In genomic region chr6:164436976-164437375, GRCh38 we compare ENCODE assay signal across 27 cellular contexts.
"Had no signal": no experiment of that assay in that cellular context is flagged by ENCODE, and none has a peak within 500 bp of the region (broad histone marks: within the 10 kb centered on the region; RNA-seq: fewer than 3 reads in every experiment).

No MANE protein-coding gene starts in this region.

- H3K36me3 Mint-ChIP-seq: naive thymus-derived CD4-positive, alpha-beta T cell had no signal

- H3K4me1 Mint-ChIP-seq: endodermal cell; naive thymus-derived CD4-positive, alpha-beta T cell had no signal

- ATAC-seq: effector memory CD8-positive, alpha-beta T cell; esophagus mucosa; gastrocnemius medialis; heart right ventricle; left cardiac atrium; left lung; left ventricle myocardium superior; lower lobe of right lung; naive thymus-derived CD4-positive, alpha-beta T cell had no signal

- H3K9me3 ChIP-seq: colonic mucosa, esophagus squamous epithelium, gastrocnemius medialis, lower lobe of right lung had no signal

- H3K27me3 ChIP-seq: colonic mucosa, esophagus squamous epithelium, gastrocnemius medialis, heart right ventricle, left lung had no signal

- H3K4me1 ChIP-seq: colonic mucosa, esophagus squamous epithelium, gastrocnemius medialis, heart right ventricle, left lung, lower lobe of right lung had no signal

- H3K4me3 ChIP-seq: colonic mucosa, esophagus squamous epithelium, gastrocnemius medialis, heart right ventricle, left lung, lower lobe of right lung had no signal

- FAIRE-seq: endometrium, islet of Langerhans, keratinocyte had no signal

- H3K27me3 Mint-ChIP-seq: dendritic cell treated with granulocyte-macrophage colony-stimulating factor and Interleukin-4, amounts not matched to agents 40 ng/mL and 50 ng/mL, for 4 days; effector memory CD8-positive, alpha-beta T cell; naive thymus-derived CD4-positive, alpha-beta T cell had no signal

- H3K9me3 Mint-ChIP-seq: endodermal cell had no signal

- H3K36me3 ChIP-seq: colonic mucosa, esophagus squamous epithelium, gastrocnemius medialis, heart right ventricle, left lung, lower lobe of right lung had no signal

- H3K27ac ChIP-seq: colonic mucosa, epithelial cell of prostate, esophagus squamous epithelium, gastrocnemius medialis, heart right ventricle, left lung, lower lobe of right lung had no signal

- DNase-seq: colonic mucosa; cortex of kidney; effector CD8-positive, alpha-beta T cell; effector memory CD8-positive, alpha-beta T cell; endodermal cell; erythroblast; esophagus squamous epithelium; foreskin fibroblast; foreskin melanocyte; gastrocnemius medialis; glutamatergic neuron; head of caudate nucleus; heart right ventricle; hippocampal formation; left cardiac atrium; left lung; left ventricle myocardium superior; lower lobe of right lung; mesenchymal stem cell; midbrain; naive thymus-derived CD4-positive, alpha-beta T cell had no signal

- H3K4me3 Mint-ChIP-seq: dendritic cell treated with granulocyte-macrophage colony-stimulating factor and Interleukin-4, amounts not matched to agents 40 ng/mL and 50 ng/mL, for 4 days; effector memory CD8-positive, alpha-beta T cell; endodermal cell; naive thymus-derived CD4-positive, alpha-beta T cell had no signal
